ENCODE assay signal across 9 cellular contexts in the genomic region with DNA sequence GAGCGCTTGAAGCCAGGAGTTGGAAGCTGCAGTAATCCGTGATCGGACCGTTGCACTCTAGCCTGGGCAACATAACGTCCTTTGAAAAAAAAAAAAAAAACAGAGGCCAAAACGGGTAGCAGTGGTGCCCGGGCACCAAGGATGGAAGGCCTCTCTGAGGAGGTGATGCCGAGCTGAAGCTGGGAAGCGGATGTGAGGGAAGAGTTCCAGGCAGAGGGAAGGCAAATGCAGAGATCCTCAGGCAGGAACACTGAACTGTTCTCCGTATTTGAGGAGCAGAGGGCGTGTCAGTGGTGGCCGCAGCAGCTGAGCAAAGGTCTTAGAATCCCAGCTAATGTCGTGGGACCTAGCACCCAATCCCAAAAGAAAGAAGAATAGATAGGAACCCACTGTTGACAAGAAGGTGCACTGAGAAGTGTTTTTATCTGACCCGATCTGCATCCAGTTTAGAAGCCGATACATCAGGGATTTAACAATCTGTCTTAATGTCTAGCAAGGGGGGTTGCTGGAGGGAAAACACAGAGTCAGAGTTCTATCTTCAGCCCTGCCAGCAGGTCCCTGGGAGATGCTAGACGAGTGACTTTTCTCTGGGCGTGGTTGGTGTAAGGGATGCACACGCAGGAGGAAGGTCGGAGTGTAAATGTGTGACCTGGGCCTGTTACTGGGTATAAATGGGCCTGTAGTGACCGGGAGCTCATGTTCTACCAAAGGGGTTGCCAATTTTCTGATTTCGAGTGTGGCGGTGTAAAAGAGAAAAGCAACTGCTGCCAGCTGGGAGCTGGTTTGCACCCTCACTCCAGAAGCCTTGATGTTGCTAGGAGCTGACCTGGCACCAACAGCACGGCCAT. TPM values are rescaled to one million over a fixed set of nuclear protein-coding genes. Genes with fewer than 3 reads are reported as not detected.
DNase-seq lines count a peak whose midpoint lies in the region; ATAC-seq, FAIRE-seq and TF ChIP-seq lines count a peak whose summit lies in the region.
"Had no signal": no experiment of that assay in that cellular context is flagged by ENCODE, and none has a peak within 500 bp of the region (broad histone marks: within the 10 kb centered on the region; RNA-seq: fewer than 3 reads in every experiment).

No MANE protein-coding gene starts in this region.

- peak; percentile 1 for TF ChIP-seq RAD21 in neural cell (conservative IDR thresholded peaks at IDR 0.05)

- peaks cover 6% of the 10 kb centered on the region for H3K36me3 Mint-ChIP-seq in T-cell

- H3K27ac Mint-ChIP-seq in T-cell, result peak overlapping the region; percentile 94 to 97

- TF ChIP-seq POLR2A in GM12892 (IDR thresholded peaks at IDR 0.05; ENCODE audit: low read depth, low read length), result no peak

- POLR2A ChIA-PET in T-cell (lab: Charles Lee), result interaction anchor here (0.6 to 0.9 kb wide), 2 partner anchors 23 to 46 kb away, joined by 3 read pairs; no protein-coding TSS in a partner anchor

- CTCF ChIA-PET in T-cell (lab: Charles Lee), result interaction anchor here in 1 of 2 donors (0.7 to 1.3 kb wide), 4 partner anchors 35 to 92 kb away, joined by 3 to 10 read pairs (median 4); partner anchors contain the start of genes TAOK2 and TMEM219

- peak overlapping the region; percentile 87 to 91 (median 90) for H3K4me3 Mint-ChIP-seq in T-cell

- peak overlapping the region; percentile 82 for H3K9ac ChIP-seq in neural cell (ENCODE audit: low read length)

- no peaks in the 10 kb centered on the region for H3K36me3 ChIP-seq in neural cell (ENCODE audit: insufficient read depth, low read length)

- ATAC-seq in HG02642 (IDR thresholded peaks at IDR 0.05; ENCODE audit: poor library complexity, unreplicated experiment) (peak; percentile 8), T-cell (replicated peaks in 1 of 4) (no peak)

- H3K27ac ChIP-seq in neural cell (ENCODE audit: low read length), result peak overlapping the region; percentile 84

- peaks cover 9% of the 10 kb centered on the region for H3K79me2 ChIP-seq in neural cell (replicated peaks; ENCODE audit: insufficient read depth, low read length)

- no peaks in the 10 kb centered on the region for H3K27me3 ChIP-seq in neural cell (ENCODE audit: insufficient read depth, low read depth, low read length)

- H3K9me3 Mint-ChIP-seq in T-cell, result no peaks in the 10 kb centered on the region

- H3F3A ChIP-seq in neural cell (ENCODE audit: insufficient read depth, low read length, poor library complexity, severe bottlenecking), result peaks cover 3% of the 10 kb centered on the region

- no peaks in the 10 kb centered on the region for H3K9me3 ChIP-seq in neural cell (ENCODE audit: low read length)

- H3K4me1 Mint-ChIP-seq in T-cell, result peaks cover 31 to 42% (median 36%) of the 10 kb centered on the region in 3 donors

- no peaks in the 10 kb centered on the region for H4K20me1 ChIP-seq in neural cell (ENCODE audit: insufficient read depth)

- FAIRE-seq in GM12892 (lab: Jason Lieb, UNC), result no peak
- FAIRE-seq: TTC549 had no signal

- H3K4me3 ChIP-seq in fibroblast of the aortic adventitia (ENCODE audit: low read depth, low read length), result peak overlapping the region; percentile 95
- H3K4me3 ChIP-seq in neural cell (ENCODE audit: low read length), result peak overlapping the region; percentile 94

- TF ChIP-seq CTCF in fibroblast of the aortic adventitia (IDR thresholded peaks at IDR 0.05; ENCODE audit: insufficient read depth, low read length) (no peak), neural cell (IDR thresholded peaks at IDR 0.05; ENCODE audit: poor library complexity, severe bottlenecking) (no peak)

- H3K9me2 ChIP-seq in neural cell (ENCODE audit: insufficient read depth, low read length), result no peaks in the 10 kb centered on the region

- peak overlapping the region; percentile 89 for H2AFZ ChIP-seq in neural cell (ENCODE audit: low read depth, low read length)

- peak overlapping the region; percentile 71 for H3K4me2 ChIP-seq in neural cell (ENCODE audit: low read length)

- no peak for TF ChIP-seq EP300 in neural cell (conservative IDR thresholded peaks at IDR 0.05; ENCODE audit: poor library complexity, severe bottlenecking)

- DNase-seq in DMS153 (lab: John Stamatoyannopoulos, UW), result peak; percentile 14
- DNase-seq in T-cell, result no peak
- DNase-seq in fibroblast of the aortic adventitia (ENCODE audit: low read depth), result no peak
- DNase-seq in HK-2 (ENCODE audit: unreplicated experiment), result no peak
- DNase-seq in GM12892 (ENCODE audit: insufficient read length), result no peak
- DNase-seq in stimulated activated naive CD4-positive, alpha-beta T cell treated with Interleukin-2 at 50 U/mL for 16 hours (lab: John Stamatoyannopoulos, UW), result no peak

- H3K27me3 Mint-ChIP-seq in T-cell, result no peaks in the 10 kb centered on the region

TF ChIP-seq in neural cell, 6 proteins besides CTCF, POLR2A, EP300 and RAD21:
- peak; percentile 59 for TF ChIP-seq TAF1 (IDR thresholded peaks at IDR 0.05; ENCODE audit: low read depth)
- no peak for TF ChIP-seq POLR2AphosphoS5 (IDR thresholded peaks at IDR 0.05)

RNA-seq across cellular contexts. Expression of gene KCTD13, which starts 0.9 kb away (rescaled TPM):
- 10 to 100 TPM; 48.4 to 87.3 (median 79.1) TPM for total RNA-seq in T-cell
- 12.5 and 41.9 TPM in 2 replicates for total RNA-seq in fibroblast of the aortic adventitia (ENCODE audit: low replicate concordance)
- polyA plus RNA-seq in neural cell, result 55.0 and 70.7 TPM in 2 replicates
- 27.5 and 34.4 TPM in 2 replicates for polyA minus RNA-seq in neural cell
- 14.6 TPM for polyA plus RNA-seq in GM12892 (2012; ENCODE audit: missing spikeins)

RNA-seq across cellular contexts. Expression of gene ASPHD1, which starts 26.6 kb away (rescaled TPM):
- total RNA-seq in T-cell (not detected), fibroblast of the aortic adventitia (ENCODE audit: low replicate concordance) (0.98 and 1.5 TPM in 2 replicates)
- polyA plus RNA-seq in neural cell, result 38.9 and 48.2 TPM in 2 replicates
- polyA minus RNA-seq in neural cell, result 23.2 and 30.2 TPM in 2 replicates
- 0.40 TPM for polyA plus RNA-seq in GM12892 (2012; ENCODE audit: missing spikeins)

RNA-seq across cellular contexts. Expression of gene SEZ6L2, which starts 27.5 kb away (rescaled TPM):
- total RNA-seq in T-cell, result under 1 TPM in 3 of 5 donors, not detected in 2; 0.16 to 0.82 (median 0.47) TPM
- total RNA-seq in fibroblast of the aortic adventitia (ENCODE audit: low replicate concordance), result 1.4 and 12.3 TPM in 2 replicates
- 48.8 and 52.7 TPM in 2 replicates for polyA plus RNA-seq in neural cell
- polyA minus RNA-seq in neural cell, result 68.6 and 76.7 TPM in 2 replicates
- not detected for polyA plus RNA-seq in GM12892 (2012; ENCODE audit: missing spikeins)

RNA-seq across cellular contexts. Expression of gene TMEM219, which starts 35.0 kb away (rescaled TPM):
- total RNA-seq in T-cell (10 to 100 TPM; 66.7 to 93.9 (median 80.4) TPM), fibroblast of the aortic adventitia (ENCODE audit: low replicate concordance) (57.3 and 68.0 TPM in 2 replicates)
- 154 and 157 TPM in 2 replicates for polyA plus RNA-seq in neural cell
- polyA minus RNA-seq in neural cell, result 40.6 and 42.4 TPM in 2 replicates
- 87.7 TPM for polyA plus RNA-seq in GM12892 (2012; ENCODE audit: missing spikeins)

RNA-seq across cellular contexts. Expression of gene TAOK2, which starts 46.8 kb away (rescaled TPM):
- total RNA-seq in T-cell, result 10 to 100 TPM; 26.1 to 58.3 (median 55.9) TPM
- 44.6 and 57.2 TPM in 2 replicates for total RNA-seq in fibroblast of the aortic adventitia (ENCODE audit: low replicate concordance)
- 62.7 and 65.5 TPM in 2 replicates for polyA plus RNA-seq in neural cell
- polyA minus RNA-seq in neural cell, result 80.5 and 98.6 TPM in 2 replicates
- 7.5 TPM for polyA plus RNA-seq in GM12892 (2012; ENCODE audit: missing spikeins)
